Comparison of ENCODE assay signal across 22 cellular contexts in genomic region chrX:54564942-54565341, GRCh38.
"Had no signal": no experiment of that assay in that cellular context is flagged by ENCODE, and none has a peak within 500 bp of the region (broad histone marks: within the 10 kb centered on the region; RNA-seq: fewer than 3 reads in every experiment).

No MANE protein-coding gene starts in this region.

- H3K27me3 ChIP-seq: brain microvascular endothelial cell, esophagus squamous epithelium, left lung, tibial nerve, uterus had no signal

- H3K4me3 ChIP-seq: esophagus squamous epithelium, left lung, tibial nerve, uterus had no signal

- H3K4me1 Mint-ChIP-seq: activated B cell treated with CpG ODN at 0.5 μM for 24 hours, nephron progenitor cell had no signal

- H3K36me3 ChIP-seq: uterus had no signal

- ATAC-seq: activated CD8-positive, alpha-beta T cell treated with anti-CD3 and anti-CD28 coated beads for 36 hours; left lung had no signal

- H3K27me3 Mint-ChIP-seq: activated B cell treated with CpG ODN at 0.5 μM for 24 hours; activated CD8-positive, alpha-beta T cell treated with anti-CD3 and anti-CD28 coated beads for 36 hours; progenitor cell of endocrine pancreas; stimulated activated naive CD8-positive, alpha-beta T cell treated with anti-CD3 and anti-CD28 coated beads, Interleukin-15, Interleukin-2, amounts not matched to agents 100 ng/mL and 50 ng/mL, for 24 hours had no signal

- H3K27ac Mint-ChIP-seq: activated B cell treated with CpG ODN at 0.5 μM for 24 hours; activated CD8-positive, alpha-beta T cell treated with anti-CD3 and anti-CD28 coated beads for 36 hours; activated naive CD4-positive, alpha-beta T cell treated with anti-CD3 and anti-CD28 coated beads for 36 hours; activated T-helper 2 cell treated with anti-CD3 and anti-CD28 coated beads, Interferon-gamma antibody, Interleukin-2, Interleukin-4, amounts not matched to agents 10 μg/mL and 5 μg/mL and 100 μg/mL, durations not matched to agents 14 hours and 24 hours and 36 hours; nephron progenitor cell; progenitor cell of endocrine pancreas; stimulated activated naive CD8-positive, alpha-beta T cell treated with anti-CD3 and anti-CD28 coated beads, Interleukin-15, Interleukin-2, amounts not matched to agents 100 ng/mL and 50 ng/mL, for 24 hours had no signal

- H3K4me1 ChIP-seq: esophagus squamous epithelium, left lung, tibial nerve, uterus had no signal

- H3K9me3 ChIP-seq: uterus had no signal

- H3K27ac ChIP-seq: brain microvascular endothelial cell, esophagus squamous epithelium, left lung, tibial nerve, uterus had no signal

- DNase-seq: activated B cell treated with CpG ODN at 0.5 μM for 24 hours; activated CD4-positive, alpha-beta T cell treated with anti-CD3 and anti-CD28 coated beads for 48 hours; activated CD8-positive, alpha-beta T cell treated with anti-CD3 and anti-CD28 coated beads for 36 hours; activated naive CD4-positive, alpha-beta T cell treated with anti-CD3 and anti-CD28 coated beads for 36 hours; activated T-cell treated with anti-CD3 and anti-CD28 coated beads, Interleukin-2, amount 50 U/mL, for 1 hour; anterior cingulate cortex; brain microvascular endothelial cell; cortex of kidney; effector CD4-positive, alpha-beta T cell; esophagus squamous epithelium; head of caudate nucleus; kidney; left lung; midbrain; nephron progenitor cell; nucleus accumbens; SW 1271; uterus had no signal

- H3K4me3 Mint-ChIP-seq: activated B cell treated with CpG ODN at 0.5 μM for 24 hours; activated CD8-positive, alpha-beta T cell treated with anti-CD3 and anti-CD28 coated beads for 36 hours; activated naive CD4-positive, alpha-beta T cell treated with anti-CD3 and anti-CD28 coated beads for 36 hours; nephron progenitor cell; stimulated activated naive CD8-positive, alpha-beta T cell treated with anti-CD3 and anti-CD28 coated beads, Interleukin-15, Interleukin-2, amounts not matched to agents 100 ng/mL and 50 ng/mL, for 24 hours had no signal
